1 cellular context compared by ENCODE assay signal in the genomic region with DNA sequence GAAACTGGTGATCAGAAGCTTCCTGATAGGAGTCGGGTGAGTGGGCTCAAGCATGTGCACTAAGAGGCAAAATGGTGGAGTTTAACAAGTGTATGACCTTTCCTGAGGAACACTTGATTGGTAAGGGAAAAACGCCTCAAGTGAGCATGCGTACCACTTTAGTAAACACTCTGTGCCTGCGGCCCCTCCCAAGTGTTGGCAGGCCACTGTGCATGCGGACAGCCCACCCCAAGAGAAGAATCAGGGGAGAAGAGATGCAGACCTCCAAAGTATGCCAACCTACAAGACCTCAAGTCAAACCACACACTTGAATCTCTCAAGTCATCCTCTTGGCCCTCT.
TF ChIP-seq lines count a peak whose summit lies in the region.

No MANE protein-coding gene starts in this region.

TF ChIP-seq in K562, 482 proteins besides CTCF, POLR2A, EP300 and RAD21 (continued from another document):
- TF ChIP-seq, protein P1, sequence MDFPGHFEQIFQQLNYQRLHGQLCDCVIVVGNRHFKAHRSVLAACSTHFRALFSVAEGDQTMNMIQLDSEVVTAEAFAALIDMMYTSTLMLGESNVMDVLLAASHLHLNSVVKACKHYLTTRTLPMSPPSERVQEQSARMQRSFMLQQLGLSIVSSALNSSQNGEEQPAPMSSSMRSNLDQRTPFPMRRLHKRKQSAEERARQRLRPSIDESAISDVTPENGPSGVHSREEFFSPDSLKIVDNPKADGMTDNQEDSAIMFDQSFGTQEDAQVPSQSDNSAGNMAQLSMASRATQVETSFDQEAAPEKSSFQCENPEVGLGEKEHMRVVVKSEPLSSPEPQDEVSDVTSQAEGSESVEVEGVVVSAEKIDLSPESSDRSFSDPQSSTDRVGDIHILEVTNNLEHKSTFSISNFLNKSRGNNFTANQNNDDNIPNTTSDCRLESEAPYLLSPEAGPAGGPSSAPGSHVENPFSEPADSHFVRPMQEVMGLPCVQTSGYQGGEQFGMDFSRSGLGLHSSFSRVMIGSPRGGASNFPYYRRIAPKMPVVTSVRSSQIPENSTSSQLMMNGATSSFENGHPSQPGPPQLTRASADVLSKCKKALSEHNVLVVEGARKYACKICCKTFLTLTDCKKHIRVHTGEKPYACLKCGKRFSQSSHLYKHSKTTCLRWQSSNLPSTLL (IDR thresholded peaks at IDR 0.05), result no peak
- TF ChIP-seq NRF1 (conservative IDR thresholded peaks at IDR 0.05 in 1 of 2, IDR thresholded peaks at IDR 0.05 in 1 of 2) (peak; percentile 51 to 58), ZZZ3 (IDR thresholded peaks at IDR 0.05) (no peak)
